Comparison of ENCODE assay signal across 9 cellular contexts in genomic region chr14:59481407-59482119, GRCh38. TPM values are rescaled to one million over a fixed set of nuclear protein-coding genes. Genes with fewer than 3 reads are reported as not detected.
DNase-seq lines count a peak whose midpoint lies in the region; ATAC-seq and TF ChIP-seq lines count a peak whose summit lies in the region.
"Had no signal": no experiment of that assay in that cellular context is flagged by ENCODE, and none has a peak within 500 bp of the region (broad histone marks: within the 10 kb centered on the region; RNA-seq: fewer than 3 reads in every experiment).

No MANE protein-coding gene starts in this region.

- no peaks in the 10 kb centered on the region for H3K9me3 ChIP-seq in A673 (ENCODE audit: low read depth, low read length, poor library complexity, severe bottlenecking)
- H3K9me3 ChIP-seq in HCT116 (ENCODE audit: control insufficient read depth in 1 of 2, insufficient read depth in 1 of 2, low read depth in 1 of 2, low read length in 2 of 2) = no peaks in the 10 kb centered on the region
- H3K9me3 ChIP-seq in ascending aorta = no peaks in the 10 kb centered on the region
- H3K9me3 ChIP-seq in lung (ENCODE audit: control insufficient read depth in 2 of 2, insufficient read depth in 1 of 2, low read length in 1 of 2) = no peaks in the 10 kb centered on the region
- no peaks in the 10 kb centered on the region for H3K9me3 ChIP-seq in mucosa of descending colon

- H3K36me3 ChIP-seq in A673 (ENCODE audit: insufficient read depth, low read length, poor library complexity, severe bottlenecking) (peaks cover 23% of the 10 kb centered on the region), HCT116 (ENCODE audit: control insufficient read depth in 1 of 2, insufficient read depth in 2 of 2, low read length in 2 of 2) (peaks cover 2 to 5% of the 10 kb centered on the region in 2 experiments; a peak in 2 of 4 replicates), ascending aorta (no peaks in the 10 kb centered on the region), lung (ENCODE audit: control insufficient read depth in 2 of 2, insufficient read depth in 2 of 2, low read length in 2 of 2) (peaks cover 0 to 9% of the 10 kb centered on the region in 2 donors), mucosa of descending colon (ENCODE audit: low read depth) (no peaks in the 10 kb centered on the region)

- H3K4me3 ChIP-seq in A673 (ENCODE audit: low read depth, low read length, poor library complexity, severe bottlenecking) (peak overlapping the region; percentile 84), HCT116 (replicated peaks in 1 of 2; ENCODE audit: low read depth in 1 of 2, low read length in 2 of 2) (0 out of 4 replicates have a peak overlapping the region, but pooled peaks of 1 of the 2 experiments have one; percentile 93), ascending aorta (peak overlapping the region; percentile 76 to 96), lung (no peak overlapping the region), mucosa of descending colon (no peak overlapping the region)

- peaks cover 55% of the 10 kb centered on the region for H3K79me2 ChIP-seq in HCT116 (ENCODE audit: insufficient read depth, low read length)

- H3K9ac ChIP-seq in HCT116 (ENCODE audit: low read length) = peak overlapping the region; percentile 90

- CTCF ChIA-PET in A673 (lab: Charles Lee) = no interaction called here
- CTCF ChIA-PET in HCT116 (lab: Charles Lee) = no interaction called here

- H3K4me1 ChIP-seq in A673 (ENCODE audit: insufficient read depth, low read length, poor library complexity, severe bottlenecking) = peaks cover 20% of the 10 kb centered on the region
- H3K4me1 ChIP-seq in HCT116 (ENCODE audit: control insufficient read depth in 1 of 2, insufficient read depth in 2 of 2, low read length in 2 of 2) = peaks cover 13 to 33% of the 10 kb centered on the region in 2 experiments
- peaks cover 5 to 20% of the 10 kb centered on the region in 2 donors for H3K4me1 ChIP-seq in ascending aorta
- H3K4me1 ChIP-seq in lung (ENCODE audit: control insufficient read depth in 2 of 2, insufficient read depth in 2 of 2, low read length in 2 of 2) = peaks cover 7 to 20% of the 10 kb centered on the region in 2 donors
- H3K4me1 ChIP-seq in mucosa of descending colon (ENCODE audit: low read depth) = peaks cover 20% of the 10 kb centered on the region

- TF ChIP-seq POLR2A in HCT116 (IDR thresholded peaks at IDR 0.05; ENCODE audit: borderline replicate concordance, extremely low read depth, insufficient read depth, insufficient read length) = no peak

- BruUV-seq in A673 (replicated peaks; lab: Mats Ljungman, UMichigan) (no TSS peak), HCT116 (replicated peaks; lab: Mats Ljungman, UMichigan) (no TSS peak)

- H3K4me2 ChIP-seq in HCT116 (ENCODE audit: low read length) = peak overlapping the region; percentile 96

- intact Hi-C loops in A673 (cut with micrococcal nuclease; ENCODE audit: unreplicated experiment) = no loop called here
- intact Hi-C loops in HCT116 (cut with micrococcal nuclease) = no loop called here
- intact Hi-C loops in ascending aorta (cut with DNase I) = loop anchor here (5.0 to 10.0 kb wide), 4 partner anchors 611 to 1803 kb away; partner anchors contain the start of genes DACT1, PCNX4, PPM1A and TMEM30B
- intact Hi-C loops in mucosa of descending colon (cut with DNase I, micrococcal nuclease) = no loop called here

- no peak for TF ChIP-seq CTCF in A673 (conservative IDR thresholded peaks at IDR 0.05; ENCODE audit: low read depth, low read length)
- TF ChIP-seq CTCF in HCT116 (IDR thresholded peaks at IDR 0.05 in 2 of 3, conservative IDR thresholded peaks at IDR 0.05 in 1 of 3; ENCODE audit: borderline replicate concordance in 1 of 3, insufficient read depth in 1 of 3, low read depth in 2 of 3, low read length in 2 of 3) = no peak
- TF ChIP-seq CTCF in ascending aorta (IDR thresholded peaks at IDR 0.05) = no peak
- TF ChIP-seq CTCF in lung (IDR thresholded peaks at IDR 0.05; ENCODE audit: control extremely low read depth, extremely low read depth) = no peak
- TF ChIP-seq CTCF in mucosa of descending colon (IDR thresholded peaks at IDR 0.05) = no peak

- no peak for DNase-seq in A673 (ENCODE audit: low spot score)
- DNase-seq in HCT116 (ENCODE audit: low read depth, low spot score) = no peak
- DNase-seq in ascending aorta (ENCODE audit: low spot score in 2 of 2) = no peak
- no peak for DNase-seq in lung (ENCODE audit: low spot score)
- no peak for DNase-seq in stimulated activated CD4-positive, alpha-beta T cell treated with anti-CD3 and anti-CD28 coated beads, Interleukin-1b, Interleukin-23, amount 100 ng/mL, for 48 hours
- no peak for DNase-seq in NCI-H1048 (lab: John Stamatoyannopoulos, UW)
- DNase-seq in cerebellum (ENCODE audit: low spot score) = no peak
- DNase-seq in mucosa of descending colon = no peak
- DNase-seq: stimulated activated CD4-positive, alpha-beta T cell treated with anti-CD3 and anti-CD28 coated beads, Interleukin-4, amount 100 ng/mL, for 4 hours had no signal

- ATAC-seq in HCT116 = no peak
- ATAC-seq in lung (ENCODE audit: insufficient read depth, low FRiP score) = no peak
- no peak for ATAC-seq in mucosa of descending colon

- H2AFZ ChIP-seq in HCT116 (ENCODE audit: low read depth, low read length, poor library complexity, severe bottlenecking) = no peak overlapping the region

- RAD21 ChIA-PET in HCT116 (lab: Charles Lee; ENCODE audit: low non-redundant PET in 1 of 2, low total read pairs in 2 of 2, uncharacterized antibody in 2 of 2, unreplicated experiment in 2 of 2) = no interaction called here

- TF ChIP-seq RAD21 in HCT116 (IDR thresholded peaks at IDR 0.05; ENCODE audit: low read depth) = no peak

- WGBS in lung, 2 donors = 72 to 74% methylated on average over 4 of the region's 4 CpGs

- no peaks in the 10 kb centered on the region for H4K20me1 ChIP-seq in HCT116 (ENCODE audit: insufficient read depth)

- H3K27me3 ChIP-seq in A673 (replicated peaks; ENCODE audit: insufficient read depth, low read depth, low read length, poor library complexity) (no peaks in the 10 kb centered on the region), HCT116 (ENCODE audit: insufficient read depth, low read length) (no peaks in the 10 kb centered on the region), ascending aorta (no peaks in the 10 kb centered on the region), lung (ENCODE audit: control insufficient read depth, insufficient read depth) (no peaks in the 10 kb centered on the region)

- POLR2A ChIA-PET in A673 (lab: Charles Lee; ENCODE audit: low non-redundant PET) = no interaction called here
- POLR2A ChIA-PET in HCT116 (lab: Charles Lee) = no interaction called here

- no peaks in the 10 kb centered on the region for H3K9me2 ChIP-seq in HCT116 (ENCODE audit: insufficient read depth)

- H3K27ac ChIP-seq in A673 (ENCODE audit: low read depth, low read length, poor library complexity, severe bottlenecking) (no peak overlapping the region), HCT116 (ENCODE audit: low read depth, low read length) (peak overlapping the region; percentile 87; the same call in 1 of the 2 replicates), ascending aorta (peak overlapping the region; percentile 85 to 96), lung (ENCODE audit: low read depth in 1 of 2, low read length in 1 of 2) (peak overlapping the region; percentile 68 to 80)

TF ChIP-seq in HCT116, 20 proteins besides CTCF, POLR2A, EP300 and RAD21 (continues in another document):
- TF ChIP-seq SIN3A (IDR thresholded peaks at IDR 0.05; ENCODE audit: low read depth) (no peak), TCF7L2 (IDR thresholded peaks at IDR 0.05; ENCODE audit: borderline replicate concordance, extremely low read depth, insufficient read depth, insufficient read length) (no peak), YY1 (IDR thresholded peaks at IDR 0.05; ENCODE audit: extremely low read depth, insufficient replicate concordance, low read depth, low read length) (no peak), ZBTB33 (IDR thresholded peaks at IDR 0.05; ENCODE audit: extremely low read depth, insufficient replicate concordance, low read length) (no peak), JUND (IDR thresholded peaks at IDR 0.05) (no peak), EZH2phosphoT487 (IDR thresholded peaks at IDR 0.05; ENCODE audit: borderline replicate concordance) (no peak), ELF1 (IDR thresholded peaks at IDR 0.05; ENCODE audit: borderline replicate concordance, low read depth) (no peak), EZH2 (IDR thresholded peaks at IDR 0.05) (no peak)

RNA-seq across cellular contexts. Expression of gene L3HYPDH, which starts 2.6 kb away (rescaled TPM):
- total RNA-seq in A673 (2021) (31.9 and 32.0 TPM in 2 replicates), HCT116 (2021; ENCODE audit: unreplicated experiment) (19.5 TPM), ascending aorta (35.0 TPM), lung (10 to 100 TPM; 23.7 to 32.8 TPM), cerebellum (46.5 TPM), mucosa of descending colon (10 to 100 TPM; 12.8 to 19.2 (median 16.1) TPM)
- polyA plus RNA-seq in HCT116 (2012) = 9.2 and 9.9 TPM in 2 replicates
- 10 to 100 TPM; 17.1 to 26.4 TPM for polyA plus RNA-seq in lung

RNA-seq across cellular contexts. Expression of gene JKAMP, which starts 2.8 kb away (rescaled TPM):
- total RNA-seq in A673 (2021) (43.9 and 51.6 TPM in 2 replicates), HCT116 (2021; ENCODE audit: unreplicated experiment) (46.5 TPM), ascending aorta (28.2 TPM), lung (100 to 1,000 TPM in 1 of 2 donors, 10 to 100 TPM in 1; 33.0 to 111 TPM), cerebellum (95.1 TPM), mucosa of descending colon (10 to 100 TPM; 32.9 to 39.2 (median 37.4) TPM)
- 32.9 and 38.9 TPM in 2 replicates for polyA plus RNA-seq in HCT116 (2012)
- 10 to 100 TPM; 21.8 to 44.3 TPM for polyA plus RNA-seq in lung

RNA-seq across cellular contexts. Expression of gene GPR135, which starts 16.4 kb away (rescaled TPM):
- total RNA-seq in A673 (2021) (2.3 and 3.4 TPM in 2 replicates), HCT116 (2021; ENCODE audit: unreplicated experiment) (3.9 TPM), ascending aorta (4.7 TPM), lung (1 to 10 TPM; 4.6 to 5.9 TPM), cerebellum (11.7 TPM), mucosa of descending colon (1 to 10 TPM; 1.7 to 4.9 (median 2.8) TPM)
- 0.77 and 0.80 TPM in 2 replicates for polyA plus RNA-seq in HCT116 (2012)
- under 1 TPM; 0.69 to 0.93 TPM for polyA plus RNA-seq in lung

Comparison
In these comparisons a context has a peak if more than half of its experiments do, and no peak if none do; other contexts are left out.
1. H3K4me3 ChIP-seq: peak in A673 (single experiment) and ascending aorta (2 of 2); none in lung (single experiment) and mucosa of descending colon (single experiment).